In the genomic region with DNA sequence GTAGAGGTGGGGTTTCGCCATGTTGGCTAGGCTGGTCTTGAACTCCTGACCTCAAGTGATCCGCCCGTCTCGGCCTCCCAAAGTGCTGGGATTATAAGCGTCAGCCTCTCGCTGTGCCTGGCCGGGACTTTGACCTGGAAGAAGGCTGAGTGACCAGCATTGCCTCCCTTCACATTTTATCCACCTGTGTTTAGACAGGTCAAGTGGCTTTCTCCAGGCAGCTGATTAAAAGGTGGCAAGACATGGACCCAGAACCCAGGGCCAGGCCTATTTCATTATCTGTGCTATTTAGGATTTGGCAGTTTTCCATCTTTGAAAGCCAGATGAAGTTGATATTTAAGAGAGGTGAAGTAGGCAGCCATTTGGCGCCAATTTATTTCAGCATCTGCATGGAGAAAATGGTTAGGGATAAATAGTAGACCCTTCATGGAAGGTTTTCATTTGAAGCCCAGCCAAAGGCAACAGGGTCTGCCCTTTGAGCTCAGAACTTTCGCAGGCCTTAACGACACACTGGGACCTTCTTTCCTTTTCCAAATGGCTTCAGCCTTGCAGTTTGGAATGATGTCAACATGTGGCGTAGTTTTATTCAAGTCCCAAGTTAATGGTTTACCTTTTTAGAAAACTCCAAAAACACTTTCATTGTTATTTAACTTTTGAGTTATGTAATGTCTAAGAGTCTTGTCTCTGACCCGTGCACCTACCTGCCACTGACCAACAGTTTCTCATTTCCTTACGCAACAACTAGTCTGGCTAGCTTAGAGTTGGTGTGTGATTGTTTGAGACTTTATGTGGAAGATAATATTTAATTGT, we compare ENCODE assay signal across 2 cellular contexts.
TF ChIP-seq lines count a peak whose summit lies in the region.

No MANE protein-coding gene starts in this region.

TF ChIP-seq in K562, 482 proteins besides CTCF, POLR2A, EP300 and RAD21:
- TF ChIP-seq HOMEZ (CRISPR knock-in tag; IDR thresholded peaks at IDR 0.05) (no peak), CEBPB (tag; IDR thresholded peaks at IDR 0.05) (peak; percentile 47; the same call in 1 of the 2 replicates)

TF ChIP-seq in HepG2, 621 proteins besides CTCF, POLR2A, EP300 and RAD21 (continues in another document):
- TF ChIP-seq HDAC6 (IDR thresholded peaks at IDR 0.05; ENCODE audit: low read depth, low read length) (no peak), ZNF609 (CRISPR knock-in tag; IDR thresholded peaks at IDR 0.05; ENCODE audit: borderline replicate concordance) (0 out of 2 replicates have a peak, but pooled peaks have one; percentile 24), GTF2F1 (IDR thresholded peaks at IDR 0.05; ENCODE audit: low read length) (no peak), HOXA7 (CRISPR knock-in tag; IDR thresholded peaks at IDR 0.05) (no peak), ZNF713 (CRISPR knock-in tag; IDR thresholded peaks at IDR 0.05) (no peak), BORCS8-MEF2B (CRISPR knock-in tag; IDR thresholded peaks at IDR 0.05) (no peak), ZMAT3 (CRISPR knock-in tag; conservative IDR thresholded peaks at IDR 0.05) (no peak), MYPOP (CRISPR knock-in tag; IDR thresholded peaks at IDR 0.05) (no peak), SIN3A (IDR thresholded peaks at IDR 0.05; ENCODE audit: borderline replicate concordance, low read depth, low read length) (no peak), HNRNPLL (IDR thresholded peaks at IDR 0.05; ENCODE audit: low read depth, low read length, poor library complexity, severe bottlenecking) (no peak), FOSL2 (CRISPR knock-in tag; IDR thresholded peaks at IDR 0.05) (peak; percentile 62), PITX1 (CRISPR knock-in tag; IDR thresholded peaks at IDR 0.05) (no peak), PLRG1 (conservative IDR thresholded peaks at IDR 0.05) (no peak), ZSCAN12 (CRISPR knock-in tag; IDR thresholded peaks at IDR 0.05) (no peak), TP53 (CRISPR knock-in tag; conservative IDR thresholded peaks at IDR 0.05) (no peak), ZNF720 (CRISPR knock-in tag; IDR thresholded peaks at IDR 0.05) (no peak), CREB1 (IDR thresholded peaks at IDR 0.05) (peak; percentile 35; the same call in 1 of the 2 replicates), CREB1 (CRISPR knock-in tag; IDR thresholded peaks at IDR 0.05) (peak; percentile 80), RBM22 (optimal IDR thresholded peaks at IDR 0.05; ENCODE audit: low read length) (no peak), FOXK2 (IDR thresholded peaks at IDR 0.05) (peak; percentile 51; the same call in 1 of the 2 replicates), HNRNPL (IDR thresholded peaks at IDR 0.05; ENCODE audit: low read depth, low read length) (no peak), ZNF577 (CRISPR knock-in tag; IDR thresholded peaks at IDR 0.05; ENCODE audit: borderline replicate concordance, low read depth) (no peak), KDM5A (IDR thresholded peaks at IDR 0.05; ENCODE audit: borderline replicate concordance, low read length) (no peak), NKX3-1 (CRISPR knock-in tag; IDR thresholded peaks at IDR 0.05) (no peak), KMT2A (CRISPR knock-in tag; IDR thresholded peaks at IDR 0.05) (peak; percentile 23; the same call in 1 of the 2 replicates), LCORL (IDR thresholded peaks at IDR 0.05) (peak; percentile 56; the same call in 1 of the 2 replicates), LCORL (CRISPR knock-in tag; IDR thresholded peaks at IDR 0.05) (peak; percentile 70; the same call in 1 of the 2 replicates), TBL1XR1 (IDR thresholded peaks at IDR 0.05; ENCODE audit: borderline replicate concordance, low read length, partially characterized antibody) (peak; percentile 94), ZNF747 (CRISPR knock-in tag; IDR thresholded peaks at IDR 0.05; ENCODE audit: borderline replicate concordance) (no peak), U2AF1 (optimal IDR thresholded peaks at IDR 0.05; ENCODE audit: low read depth, low read length) (no peak), SATB2 (CRISPR knock-in tag; IDR thresholded peaks at IDR 0.05) (no peak), MED1 (CRISPR knock-in tag; IDR thresholded peaks at IDR 0.05) (peak; percentile 72), ZFP82 (CRISPR knock-in tag; IDR thresholded peaks at IDR 0.05; ENCODE audit: borderline replicate concordance) (no peak), TRAFD1 (CRISPR knock-in tag; IDR thresholded peaks at IDR 0.05; ENCODE audit: borderline replicate concordance) (no peak)
- TF ChIP-seq, protein P1, sequence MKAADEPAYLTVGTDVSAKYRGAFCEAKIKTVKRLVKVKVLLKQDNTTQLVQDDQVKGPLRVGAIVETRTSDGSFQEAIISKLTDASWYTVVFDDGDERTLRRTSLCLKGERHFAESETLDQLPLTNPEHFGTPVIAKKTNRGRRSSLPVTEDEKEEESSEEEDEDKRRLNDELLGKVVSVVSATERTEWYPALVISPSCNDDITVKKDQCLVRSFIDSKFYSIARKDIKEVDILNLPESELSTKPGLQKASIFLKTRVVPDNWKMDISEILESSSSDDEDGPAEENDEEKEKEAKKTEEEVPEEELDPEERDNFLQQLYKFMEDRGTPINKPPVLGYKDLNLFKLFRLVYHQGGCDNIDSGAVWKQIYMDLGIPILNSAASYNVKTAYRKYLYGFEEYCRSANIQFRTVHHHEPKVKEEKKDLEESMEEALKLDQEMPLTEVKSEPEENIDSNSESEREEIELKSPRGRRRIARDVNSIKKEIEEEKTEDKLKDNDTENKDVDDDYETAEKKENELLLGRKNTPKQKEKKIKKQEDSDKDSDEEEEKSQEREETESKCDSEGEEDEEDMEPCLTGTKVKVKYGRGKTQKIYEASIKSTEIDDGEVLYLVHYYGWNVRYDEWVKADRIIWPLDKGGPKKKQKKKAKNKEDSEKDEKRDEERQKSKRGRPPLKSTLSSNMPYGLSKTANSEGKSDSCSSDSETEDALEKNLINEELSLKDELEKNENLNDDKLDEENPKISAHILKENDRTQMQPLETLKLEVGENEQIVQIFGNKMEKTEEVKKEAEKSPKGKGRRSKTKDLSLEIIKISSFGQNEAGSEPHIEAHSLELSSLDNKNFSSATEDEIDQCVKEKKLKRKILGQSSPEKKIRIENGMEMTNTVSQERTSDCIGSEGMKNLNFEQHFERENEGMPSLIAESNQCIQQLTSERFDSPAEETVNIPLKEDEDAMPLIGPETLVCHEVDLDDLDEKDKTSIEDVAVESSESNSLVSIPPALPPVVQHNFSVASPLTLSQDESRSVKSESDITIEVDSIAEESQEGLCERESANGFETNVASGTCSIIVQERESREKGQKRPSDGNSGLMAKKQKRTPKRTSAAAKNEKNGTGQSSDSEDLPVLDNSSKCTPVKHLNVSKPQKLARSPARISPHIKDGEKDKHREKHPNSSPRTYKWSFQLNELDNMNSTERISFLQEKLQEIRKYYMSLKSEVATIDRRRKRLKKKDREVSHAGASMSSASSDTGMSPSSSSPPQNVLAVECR (CRISPR knock-in tag; IDR thresholded peaks at IDR 0.05; ENCODE audit: borderline replicate concordance) = peak; percentile 57; the same call in 1 of the 2 replicates
- TF ChIP-seq, protein P2, sequence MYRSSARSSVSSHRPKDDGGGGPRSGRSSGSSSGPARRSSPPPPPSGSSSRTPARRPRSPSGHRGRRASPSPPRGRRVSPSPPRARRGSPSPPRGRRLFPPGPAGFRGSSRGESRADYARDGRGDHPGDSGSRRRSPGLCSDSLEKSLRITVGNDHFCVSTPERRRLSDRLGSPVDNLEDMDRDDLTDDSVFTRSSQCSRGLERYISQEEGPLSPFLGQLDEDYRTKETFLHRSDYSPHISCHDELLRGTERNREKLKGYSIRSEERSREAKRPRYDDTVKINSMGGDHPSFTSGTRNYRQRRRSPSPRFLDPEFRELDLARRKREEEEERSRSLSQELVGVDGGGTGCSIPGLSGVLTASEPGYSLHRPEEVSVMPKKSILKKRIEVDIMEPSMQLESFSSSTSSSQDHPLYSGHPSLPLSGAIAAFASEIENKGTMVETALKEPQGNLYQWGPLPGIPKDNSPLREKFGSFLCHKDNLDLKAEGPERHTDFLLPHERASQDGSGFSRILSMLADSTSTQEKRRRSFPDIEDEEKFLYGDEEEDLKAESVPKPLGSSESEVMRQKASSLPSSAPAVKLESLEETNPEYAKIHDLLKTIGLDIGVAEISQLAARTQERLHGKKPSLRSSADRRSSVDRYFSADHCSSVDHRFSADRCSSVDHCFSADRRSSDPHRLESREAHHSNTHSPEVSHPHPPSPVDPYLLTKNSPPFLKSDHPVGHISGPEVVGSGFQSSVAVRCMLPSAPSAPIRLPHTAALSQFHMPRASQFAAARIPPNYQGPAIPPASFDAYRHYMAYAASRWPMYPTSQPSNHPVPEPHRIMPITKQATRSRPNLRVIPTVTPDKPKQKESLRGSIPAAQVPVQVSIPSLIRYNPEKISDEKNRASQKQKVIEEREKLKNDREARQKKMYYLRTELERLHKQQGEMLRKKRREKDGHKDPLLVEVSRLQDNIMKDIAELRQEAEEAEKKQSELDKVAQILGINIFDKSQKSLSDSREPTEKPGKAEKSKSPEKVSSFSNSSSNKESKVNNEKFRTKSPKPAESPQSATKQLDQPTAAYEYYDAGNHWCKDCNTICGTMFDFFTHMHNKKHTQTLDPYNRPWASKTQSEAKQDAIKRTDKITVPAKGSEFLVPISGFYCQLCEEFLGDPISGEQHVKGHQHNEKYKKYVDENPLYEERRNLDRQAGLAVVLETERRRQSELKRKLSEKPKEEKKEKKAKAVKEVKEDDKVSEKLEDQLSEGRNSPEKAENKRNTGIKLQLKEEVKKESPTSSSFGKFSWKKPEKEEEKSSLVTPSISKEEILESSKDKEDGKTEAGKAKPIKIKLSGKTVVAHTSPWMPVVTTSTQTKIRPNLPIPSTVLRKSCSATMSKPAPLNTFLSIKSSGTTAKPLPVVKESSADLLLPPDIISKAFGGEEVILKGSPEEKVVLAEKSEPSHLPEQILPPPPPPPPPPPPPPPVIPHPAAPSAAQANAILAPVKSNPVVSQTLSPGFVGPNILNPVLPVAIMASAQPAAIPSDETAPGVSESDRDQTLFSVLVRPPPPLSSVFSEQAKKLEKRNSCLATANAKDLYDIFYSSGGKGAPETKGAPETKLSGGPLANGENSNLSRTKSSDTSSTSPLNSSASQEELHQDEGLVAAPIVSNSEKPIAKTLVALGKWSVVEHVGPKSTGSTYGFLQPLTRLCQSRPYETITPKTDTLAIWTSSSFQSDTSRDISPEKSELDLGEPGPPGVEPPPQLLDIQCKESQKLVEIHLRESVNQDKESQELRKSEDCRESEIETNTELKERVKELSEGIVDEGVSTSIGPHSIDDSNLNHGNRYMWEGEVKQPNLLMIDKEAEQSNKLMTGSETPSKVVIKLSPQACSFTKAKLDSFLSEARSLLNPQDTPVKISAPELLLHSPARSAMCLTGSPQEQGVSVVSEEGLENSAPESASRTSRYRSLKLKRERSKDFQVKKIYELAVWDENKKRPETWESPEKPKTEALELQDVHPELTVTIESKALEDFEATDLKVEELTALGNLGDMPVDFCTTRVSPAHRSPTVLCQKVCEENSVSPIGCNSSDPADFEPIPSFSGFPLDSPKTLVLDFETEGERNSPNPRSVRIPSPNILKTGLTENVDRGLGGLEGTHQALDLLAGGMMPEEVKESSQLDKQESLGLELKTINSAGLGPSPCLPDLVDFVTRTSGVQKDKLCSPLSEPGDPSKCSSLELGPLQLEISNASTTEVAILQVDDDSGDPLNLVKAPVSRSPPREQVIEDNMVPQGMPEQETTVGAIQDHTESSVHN (CRISPR knock-in tag; IDR thresholded peaks at IDR 0.05) = no peak
- TF ChIP-seq, protein P3, sequence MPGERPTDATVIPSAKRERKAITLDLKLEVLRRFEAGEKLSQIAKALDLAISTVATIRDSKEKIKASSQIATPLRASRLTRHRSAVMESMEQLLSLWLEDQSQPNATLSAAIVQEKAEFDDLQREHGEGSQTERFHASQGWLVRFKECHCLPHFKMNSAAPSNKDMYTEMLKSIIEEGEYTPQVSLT (CRISPR knock-in tag; IDR thresholded peaks at IDR 0.05; ENCODE audit: borderline replicate concordance, low read depth) = no peak
